In genomic region chr2:207676827-207677354, GRCh38 we compare ENCODE assay signal across 10 cellular contexts. TPM values are rescaled to one million over a fixed set of nuclear protein-coding genes. Genes with fewer than 3 reads are reported as not detected.
DNase-seq lines count a peak whose midpoint lies in the region; ATAC-seq and TF ChIP-seq lines count a peak whose summit lies in the region.
"Had no signal": no experiment of that assay in that cellular context is flagged by ENCODE, and none has a peak within 500 bp of the region (broad histone marks: within the 10 kb centered on the region; RNA-seq: fewer than 3 reads in every experiment).

No MANE protein-coding gene starts in this region.

- peak overlapping the region; percentile 6 for H3K27ac Mint-ChIP-seq in progenitor cell of endocrine pancreas
- H3K27ac Mint-ChIP-seq: activated CD4-positive, alpha-beta memory T cell treated with anti-CD3 and anti-CD28 coated beads, Interleukin-2, amount 10 ng/mL, durations not matched to agents 7 days and 5 days had no signal

- H3K4me1 Mint-ChIP-seq in progenitor cell of endocrine pancreas (ENCODE audit: low read depth): peaks cover 10% of the 10 kb centered on the region
- H3K4me1 Mint-ChIP-seq: activated CD4-positive, alpha-beta memory T cell treated with anti-CD3 and anti-CD28 coated beads, Interleukin-2, amount 10 ng/mL, durations not matched to agents 7 days and 5 days had no signal

- H3K4me3 Mint-ChIP-seq in progenitor cell of endocrine pancreas (ENCODE audit: low read depth): no peak overlapping the region
- H3K4me3 Mint-ChIP-seq: activated CD4-positive, alpha-beta memory T cell treated with anti-CD3 and anti-CD28 coated beads, Interleukin-2, amount 10 ng/mL, durations not matched to agents 7 days and 5 days had no signal

- no peaks in the 10 kb centered on the region for H3K9me3 Mint-ChIP-seq in progenitor cell of endocrine pancreas (ENCODE audit: low read depth)
- H3K9me3 Mint-ChIP-seq: activated CD4-positive, alpha-beta memory T cell treated with anti-CD3 and anti-CD28 coated beads, Interleukin-2, amount 10 ng/mL, durations not matched to agents 7 days and 5 days had no signal

- DNase-seq in LHCN-M2 (ENCODE audit: low read depth): peak; percentile 75
- peak; percentile 39 to 78 for DNase-seq in dermis microvascular lymphatic vessel endothelial cell (ENCODE audit: low read depth in 2 of 2)
- no peak for DNase-seq in progenitor cell of endocrine pancreas (ENCODE audit: low spot score, unreplicated experiment)
- no peak for DNase-seq in SHP77 (lab: John Stamatoyannopoulos, UW)
- DNase-seq in NCI-H2196 treated with DMSO at 0.1 percent for 48 hours (lab: John Stamatoyannopoulos, UW; ENCODE audit: unreplicated experiment): no peak
- DNase-seq: activated CD4-positive, alpha-beta memory T cell treated with anti-CD3 and anti-CD28 coated beads, Interleukin-2, amount 10 ng/mL, durations not matched to agents 7 days and 5 days; NCI-H1694 treated with DMSO at 0.1 percent for 48 hours had no signal

- H3K27me3 Mint-ChIP-seq in progenitor cell of endocrine pancreas: no peaks in the 10 kb centered on the region

- no peaks in the 10 kb centered on the region for H3K36me3 Mint-ChIP-seq in progenitor cell of endocrine pancreas (ENCODE audit: insufficient read depth)

- TF ChIP-seq CTCF in progenitor cell of endocrine pancreas (IDR thresholded peaks at IDR 0.05; ENCODE audit: unreplicated experiment): no peak

- ATAC-seq in GM18502 (IDR thresholded peaks at IDR 0.05; ENCODE audit: poor library complexity, unreplicated experiment) (peak; percentile 58), HG02798 (IDR thresholded peaks at IDR 0.05; ENCODE audit: poor library complexity, unreplicated experiment) (no peak), HG03045 (IDR thresholded peaks at IDR 0.05; ENCODE audit: unreplicated experiment) (no peak)

RNA-seq across cellular contexts. Expression of gene CCNYL1, which starts 34.5 kb away (rescaled TPM):
- total RNA-seq in LHCN-M2 (2014; rRNA removed): 4.4 and 7.2 TPM in 2 replicates
- polyA plus RNA-seq in LHCN-M2 (2012): 11.5 TPM
- 18.1 and 27.3 TPM in 2 replicates for total RNA-seq in dermis microvascular lymphatic vessel endothelial cell
- 18.8 and 25.4 TPM in 2 replicates for total RNA-seq in progenitor cell of endocrine pancreas

RNA-seq across cellular contexts. Expression of gene METTL21A, which starts 51.7 kb away (rescaled TPM):
- total RNA-seq in LHCN-M2 (2014; rRNA removed) (16.4 and 21.1 TPM in 2 replicates), dermis microvascular lymphatic vessel endothelial cell (17.4 and 17.6 TPM in 2 replicates), progenitor cell of endocrine pancreas (31.2 and 32.6 TPM in 2 replicates)
- polyA plus RNA-seq in LHCN-M2 (2012): 6.1 TPM

Comparison
In these comparisons a context has a peak if more than half of its experiments do, and no peak if none do; other contexts are left out.
1. DNase-seq: peak in LHCN-M2 (single experiment) and dermis microvascular lymphatic vessel endothelial cell (2 of 2); none in progenitor cell of endocrine pancreas (single experiment), SHP77 (0 of 2) and NCI-H2196 treated with DMSO at 0.1 percent for 48 hours (single experiment).